24 cellular contexts compared by ENCODE assay signal in the genomic region with DNA sequence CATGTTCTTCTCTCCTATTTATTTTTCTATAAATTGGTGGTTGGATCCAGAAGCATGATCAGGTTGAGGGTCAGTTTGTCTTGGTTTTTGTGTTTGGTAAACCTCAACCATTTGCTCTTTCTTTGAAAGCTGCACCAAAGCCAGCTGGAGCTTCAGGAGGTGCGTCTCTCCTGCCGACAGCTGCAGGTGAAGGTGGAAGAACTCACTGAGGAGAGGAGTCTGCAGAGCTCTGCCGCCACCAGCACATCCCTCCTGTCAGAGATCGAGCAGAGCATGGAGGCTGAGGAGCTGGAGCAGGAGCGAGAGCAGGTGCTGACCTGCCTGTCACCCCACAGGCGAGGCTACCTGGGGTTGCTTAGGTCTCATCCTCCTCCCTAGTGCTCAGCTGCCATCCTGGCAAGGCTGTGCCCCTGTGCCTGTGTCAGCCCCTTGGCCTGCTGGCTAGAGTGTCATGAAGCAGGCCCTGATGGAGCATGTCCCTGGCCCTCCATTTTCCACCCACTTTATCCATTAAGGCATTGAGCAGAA. TPM values are rescaled to one million over a fixed set of nuclear protein-coding genes. Genes with fewer than 3 reads are reported as not detected.
DNase-seq lines count a peak whose midpoint lies in the region; ATAC-seq and TF ChIP-seq lines count a peak whose summit lies in the region.
"Had no signal": no experiment of that assay in that cellular context is flagged by ENCODE, and none has a peak within 500 bp of the region (broad histone marks: within the 10 kb centered on the region; RNA-seq: fewer than 3 reads in every experiment).

No MANE protein-coding gene starts in this region.

- no peak overlapping the region for H3K9ac ChIP-seq in mesendoderm (ENCODE audit: low read length)
- H3K9ac ChIP-seq: BLaER1, GM23248 had no signal

- H3K27me3 ChIP-seq in osteoblast (ENCODE audit: insufficient read depth, low read length): peaks cover 18% of the 10 kb centered on the region
- H3K27me3 ChIP-seq in mesendoderm (ENCODE audit: insufficient read depth, low read length, poor library complexity): no peaks in the 10 kb centered on the region
- H3K27me3 ChIP-seq: BLaER1 had no signal

- H3K4ac ChIP-seq in mesendoderm (ENCODE audit: low read depth, low read length): no peak overlapping the region

- H3K4me3 ChIP-seq in osteoblast (ENCODE audit: insufficient read depth, low read length): no peak overlapping the region
- no peak overlapping the region for H3K4me3 ChIP-seq in mesendoderm (ENCODE audit: low read length)
- H3K4me3 ChIP-seq: BLaER1, GM23248, SJSA1 had no signal

- no peaks in the 10 kb centered on the region for H3K27me3 Mint-ChIP-seq in activated T-cell treated with anti-CD3 and anti-CD28 coated beads, Interleukin-2, amount 50 U/mL, for 24 hours
- H3K27me3 Mint-ChIP-seq in activated T-cell treated with anti-CD3 and anti-CD28 coated beads, Interleukin-2, amount 50 U/mL, for 4 hours (ENCODE audit: low read depth): no peaks in the 10 kb centered on the region
- H3K27me3 Mint-ChIP-seq: CD4-positive, CD25-positive, alpha-beta regulatory T cell had no signal

- ATAC-seq in activated T-cell treated with anti-CD3 and anti-CD28 coated beads, Interleukin-2, amount 50 U/mL, for 4 hours: no peak
- ATAC-seq in esophagus mucosa: peak; percentile 29
- ATAC-seq: PC-3 had no signal

- H3K4me1 ChIP-seq in osteoblast (ENCODE audit: insufficient read depth, low read length): no peaks in the 10 kb centered on the region
- no peaks in the 10 kb centered on the region for H3K4me1 ChIP-seq in mesendoderm (ENCODE audit: control insufficient read depth, low read depth, low read length)
- H3K4me1 ChIP-seq: SJSA1 had no signal

- H4K5ac ChIP-seq in mesendoderm (ENCODE audit: low read length): no peak overlapping the region

- no peak overlapping the region for H3K4me3 Mint-ChIP-seq in activated T-cell treated with anti-CD3 and anti-CD28 coated beads, Interleukin-2, amount 50 U/mL, for 24 hours
- no peak overlapping the region for H3K4me3 Mint-ChIP-seq in activated T-cell treated with anti-CD3 and anti-CD28 coated beads, Interleukin-2, amount 50 U/mL, for 4 hours
- H3K4me3 Mint-ChIP-seq: CD4-positive, CD25-positive, alpha-beta regulatory T cell; H9 had no signal

- no peaks in the 10 kb centered on the region for H3K9me3 ChIP-seq in osteoblast (ENCODE audit: low read depth, low read length)
- H3K9me3 ChIP-seq: BLaER1, SJSA1 had no signal

- DNase-seq in activated T-cell treated with anti-CD3 and anti-CD28 coated beads, Interleukin-2, amount 50 U/mL, for 24 hours: no peak
- no peak for DNase-seq in activated T-cell treated with anti-CD3 and anti-CD28 coated beads, Interleukin-2, amount 50 U/mL, for 4 hours
- DNase-seq in activated CD8-positive, alpha-beta memory T cell treated with anti-CD3 and anti-CD28 coated beads, Interleukin-2, amount 50 U/mL, for 4 hours: peak; percentile 5
- DNase-seq in SIG-M5 (lab: John Stamatoyannopoulos, UW) (no peak), osteoblast (ENCODE audit: insufficient read length, low spot score, missing footprints) (no peak), mesendoderm (no peak)
- DNase-seq: CD4-positive, CD25-positive, alpha-beta regulatory T cell; COR-L47; DMS53; GM23248; H9; KBM-7; MV-4-11; NCI-H1105; NCI-H1436 treated with DMSO at 0.1 percent for 48 hours; NCI-H1930; NCI-H2107; NCI-H524; NCI-H774; NK-92 treated with Interleukin-12 subunit alpha and Interleukin-12 subunit beta, amount 100 ng/mL, for 24 hours; PC-3 had no signal

- H3K79me2 ChIP-seq in osteoblast (ENCODE audit: insufficient read depth, low read length): no peaks in the 10 kb centered on the region
- H3K79me2 ChIP-seq in mesendoderm (ENCODE audit: control insufficient read depth, insufficient read depth, low read length): no peaks in the 10 kb centered on the region

- WGBS in mesendoderm (ENCODE audit: extremely low coverage, insufficient coverage, low lambda C conversion rate): no CpG with 5 or more reads among the region's 6 CpGs

- H3K36me3 Mint-ChIP-seq in activated T-cell treated with anti-CD3 and anti-CD28 coated beads, Interleukin-2, amount 50 U/mL, for 24 hours (ENCODE audit: low read depth): peaks cover 100% of the 10 kb centered on the region
- H3K36me3 Mint-ChIP-seq in activated T-cell treated with anti-CD3 and anti-CD28 coated beads, Interleukin-2, amount 50 U/mL, for 4 hours (ENCODE audit: insufficient read depth): peaks cover 48% of the 10 kb centered on the region

- H3K79me1 ChIP-seq in mesendoderm (ENCODE audit: low read length): no peaks in the 10 kb centered on the region

- no peak overlapping the region for H2AFZ ChIP-seq in osteoblast (ENCODE audit: low read length)
- H2AFZ ChIP-seq: GM23248 had no signal

- peaks cover 19% of the 10 kb centered on the region for H3K4me1 Mint-ChIP-seq in activated T-cell treated with anti-CD3 and anti-CD28 coated beads, Interleukin-2, amount 50 U/mL, for 24 hours (ENCODE audit: low read depth)
- H3K4me1 Mint-ChIP-seq in activated T-cell treated with anti-CD3 and anti-CD28 coated beads, Interleukin-2, amount 50 U/mL, for 4 hours (ENCODE audit: low read depth): peaks cover 17% of the 10 kb centered on the region

- no peak overlapping the region for H2BK5ac ChIP-seq in mesendoderm (ENCODE audit: low read length)

- H3K36me3 ChIP-seq in osteoblast (ENCODE audit: insufficient read depth, low read length) (no peaks in the 10 kb centered on the region), mesendoderm (ENCODE audit: control insufficient read depth, insufficient read depth, low read length) (no peaks in the 10 kb centered on the region)
- H3K36me3 ChIP-seq: BLaER1, SJSA1 had no signal

- no peak overlapping the region for H2BK15ac ChIP-seq in mesendoderm (replicated peaks; ENCODE audit: low read depth)

- H2AK5ac ChIP-seq in mesendoderm (ENCODE audit: low read length): no peak overlapping the region

- no peak overlapping the region for H3K23ac ChIP-seq in mesendoderm (ENCODE audit: low read length)

- no peak overlapping the region for H3K56ac ChIP-seq in mesendoderm (ENCODE audit: low read length)

- H3K9me3 Mint-ChIP-seq in activated T-cell treated with anti-CD3 and anti-CD28 coated beads, Interleukin-2, amount 50 U/mL, for 24 hours: no peaks in the 10 kb centered on the region
- no peaks in the 10 kb centered on the region for H3K9me3 Mint-ChIP-seq in activated T-cell treated with anti-CD3 and anti-CD28 coated beads, Interleukin-2, amount 50 U/mL, for 4 hours
- H3K9me3 Mint-ChIP-seq: CD4-positive, CD25-positive, alpha-beta regulatory T cell; H9 had no signal

- H4K20me1 ChIP-seq in osteoblast (ENCODE audit: insufficient read depth, low read length): no peaks in the 10 kb centered on the region
- H4K20me1 ChIP-seq: BLaER1 had no signal

- H3K27ac Mint-ChIP-seq in activated T-cell treated with anti-CD3 and anti-CD28 coated beads, Interleukin-2, amount 50 U/mL, for 24 hours: peak overlapping the region; percentile 40
- H3K27ac Mint-ChIP-seq: CD4-positive, CD25-positive, alpha-beta regulatory T cell; H9 had no signal

- H4K8ac ChIP-seq in mesendoderm (ENCODE audit: low read depth, low read length): no peak overlapping the region

- no peak overlapping the region for H3K18ac ChIP-seq in mesendoderm (ENCODE audit: low read length)

- H3K4me2 ChIP-seq in osteoblast (ENCODE audit: insufficient read depth, low read length) (no peak overlapping the region), mesendoderm (ENCODE audit: low read length) (no peak overlapping the region)
- H3K4me2 ChIP-seq: BLaER1 had no signal

- H2BK120ac ChIP-seq in mesendoderm (ENCODE audit: low read depth, low read length): no peak overlapping the region

- no peak overlapping the region for H3K27ac ChIP-seq in osteoblast (ENCODE audit: low read depth, low read length)
- H3K27ac ChIP-seq in mesendoderm (ENCODE audit: low read depth, low read length): no peak overlapping the region
- H3K27ac ChIP-seq: BLaER1, GM23248, SJSA1 had no signal

- no peak for TF ChIP-seq CTCF in osteoblast (IDR thresholded peaks at IDR 0.05; ENCODE audit: extremely low read depth, low read depth, low read length)

RNA-seq across cellular contexts. Expression of a gene that starts 45.0 kb away (rescaled TPM):
- 10 to 100 TPM; 70.4 to 90.8 (median 74.6) TPM for total RNA-seq in activated T-cell treated with anti-CD3 and anti-CD28 coated beads, Interleukin-2, amount 50 U/mL, for 4 hours
- 57.7 TPM for total RNA-seq in esophagus mucosa
- total RNA-seq in osteoblast: 25.0 and 27.4 TPM in 2 replicates
- polyA plus RNA-seq in mesendoderm (2013, experiment 1 of 2): 40.3 TPM
- 43.3 TPM for polyA plus RNA-seq in mesendoderm (2013, experiment 2 of 2)
